Comparison of ENCODE assay signal across 8 cellular contexts in genomic region chr7:150383710-150384397, GRCh38. TPM values are rescaled to one million over a fixed set of nuclear protein-coding genes. Genes with fewer than 3 reads are reported as not detected.
DNase-seq lines count a peak whose midpoint lies in the region; ATAC-seq and TF ChIP-seq lines count a peak whose summit lies in the region.

No MANE protein-coding gene starts in this region.

- no peaks in the 10 kb centered on the region for H3K27me3 Mint-ChIP-seq in type B pancreatic cell
- no peaks in the 10 kb centered on the region for H3K27me3 Mint-ChIP-seq in activated T-cell treated with anti-CD3 and anti-CD28 coated beads, Interleukin-2, amount 50 U/mL, for 24 hours

- H3K4me1 ChIP-seq in cardiac muscle cell (ENCODE audit: low read depth) (peaks cover 28% of the 10 kb centered on the region), right atrium auricular region (peaks cover 0 to 34% of the 10 kb centered on the region in 2 donors)

- H3K4me3 ChIP-seq in cardiac muscle cell (no peak overlapping the region), right atrium auricular region (no peak overlapping the region), WERI-Rb-1 (ENCODE audit: low read depth, low read length) (peak overlapping the region; percentile 32)

- peak overlapping the region; percentile 72 for H3K27ac Mint-ChIP-seq in type B pancreatic cell
- no peak overlapping the region for H3K27ac Mint-ChIP-seq in activated T-cell treated with anti-CD3 and anti-CD28 coated beads, Interleukin-2, amount 50 U/mL, for 24 hours

- no peaks in the 10 kb centered on the region for H3K36me3 Mint-ChIP-seq in type B pancreatic cell
- peaks cover 7% of the 10 kb centered on the region for H3K36me3 Mint-ChIP-seq in activated T-cell treated with anti-CD3 and anti-CD28 coated beads, Interleukin-2, amount 50 U/mL, for 24 hours (ENCODE audit: low read depth)

- H3K27me3 ChIP-seq in cardiac muscle cell = no peaks in the 10 kb centered on the region
- H3K27me3 ChIP-seq in right atrium auricular region = no peaks in the 10 kb centered on the region
- no peaks in the 10 kb centered on the region for H3K27me3 ChIP-seq in WERI-Rb-1 (ENCODE audit: insufficient read depth, low read depth, severe bottlenecking)

- no peaks in the 10 kb centered on the region for H3K9me3 Mint-ChIP-seq in type B pancreatic cell
- H3K9me3 Mint-ChIP-seq in activated T-cell treated with anti-CD3 and anti-CD28 coated beads, Interleukin-2, amount 50 U/mL, for 24 hours = no peaks in the 10 kb centered on the region

- H3K4me1 Mint-ChIP-seq in type B pancreatic cell (ENCODE audit: unreplicated experiment) = peaks cover 64% of the 10 kb centered on the region
- peaks cover 18% of the 10 kb centered on the region for H3K4me1 Mint-ChIP-seq in activated T-cell treated with anti-CD3 and anti-CD28 coated beads, Interleukin-2, amount 50 U/mL, for 24 hours (ENCODE audit: low read depth)

- TF ChIP-seq CTCF in cardiac muscle cell (IDR thresholded peaks at IDR 0.05; ENCODE audit: low read depth, low read length) (no peak), right atrium auricular region (IDR thresholded peaks at IDR 0.05) (no peak), WERI-Rb-1 (IDR thresholded peaks at IDR 0.05; ENCODE audit: low read depth, low read length) (peak; percentile 39), type B pancreatic cell (conservative IDR thresholded peaks at IDR 0.05) (peak; percentile 48)

- no peaks in the 10 kb centered on the region for H3K9me3 ChIP-seq in cardiac muscle cell (ENCODE audit: low read depth)
- no peaks in the 10 kb centered on the region for H3K9me3 ChIP-seq in right atrium auricular region
- no peaks in the 10 kb centered on the region for H3K9me3 ChIP-seq in WERI-Rb-1 (ENCODE audit: severe bottlenecking)

- no peak for ATAC-seq in HG03342 (IDR thresholded peaks at IDR 0.05; ENCODE audit: unreplicated experiment)
- ATAC-seq in GM21423 (IDR thresholded peaks at IDR 0.05; ENCODE audit: unreplicated experiment) = no peak

- DNase-seq in cardiac muscle cell (ENCODE audit: low read depth in 1 of 2, low spot score in 1 of 2) = peak in 1 of 2 donors; percentile 90
- DNase-seq in right atrium auricular region (ENCODE audit: low spot score) = no peak
- DNase-seq in WERI-Rb-1 = peak; percentile 100
- DNase-seq in left kidney (ENCODE audit: low read depth, low spot score) = peak; percentile 97
- DNase-seq in type B pancreatic cell (ENCODE audit: extremely low spot score, unreplicated experiment) = peak; percentile 84
- no peak for DNase-seq in activated T-cell treated with anti-CD3 and anti-CD28 coated beads, Interleukin-2, amount 50 U/mL, for 24 hours

- H3K36me3 ChIP-seq in cardiac muscle cell (no peaks in the 10 kb centered on the region), right atrium auricular region (no peaks in the 10 kb centered on the region), WERI-Rb-1 (peaks cover 6% of the 10 kb centered on the region)

- H3K27ac ChIP-seq in cardiac muscle cell (peak overlapping the region; percentile 84), right atrium auricular region (no peak overlapping the region), WERI-Rb-1 (peak overlapping the region; percentile 97)

- H3K4me3 Mint-ChIP-seq in type B pancreatic cell = peak overlapping the region; percentile 25
- no peak overlapping the region for H3K4me3 Mint-ChIP-seq in activated T-cell treated with anti-CD3 and anti-CD28 coated beads, Interleukin-2, amount 50 U/mL, for 24 hours

RNA-seq across cellular contexts. Expression of gene ZNF775, which starts 4.7 kb away (rescaled TPM):
- 31.7 and 34.3 TPM in 2 replicates for total RNA-seq in cardiac muscle cell
- 29.7 and 40.1 TPM in 2 replicates for polyA plus RNA-seq in cardiac muscle cell
- 1 to 10 TPM; 4.1 to 6.2 TPM for total RNA-seq in right atrium auricular region
- total RNA-seq in type B pancreatic cell (ENCODE audit: low replicate concordance) = 6.9 and 12.3 TPM in 2 replicates

RNA-seq across cellular contexts. Expression of gene REPIN1, which starts 15.2 kb away (rescaled TPM):
- total RNA-seq in cardiac muscle cell = 222 and 270 TPM in 2 replicates
- polyA plus RNA-seq in cardiac muscle cell = 185 and 224 TPM in 2 replicates
- 100 to 1,000 TPM in 1 of 2 donors, 10 to 100 TPM in 1; 100.0 to 110 TPM for total RNA-seq in right atrium auricular region
- total RNA-seq in type B pancreatic cell (ENCODE audit: low replicate concordance) = 142 and 154 TPM in 2 replicates

RNA-seq across cellular contexts. Expression of gene RARRES2, which starts 42.4 kb away (rescaled TPM):
- 4.2 and 5.5 TPM in 2 replicates for total RNA-seq in cardiac muscle cell
- 5.7 and 8.3 TPM in 2 replicates for polyA plus RNA-seq in cardiac muscle cell
- total RNA-seq in right atrium auricular region = 100 to 1,000 TPM; 105 to 197 TPM
- 16.3 and 109 TPM in 2 replicates for total RNA-seq in type B pancreatic cell (ENCODE audit: low replicate concordance)

Comparison
In these comparisons a context has a peak if more than half of its experiments do, and no peak if none do; other contexts are left out.
1. H3K27ac ChIP-seq: peak in cardiac muscle cell (single experiment) and WERI-Rb-1 (single experiment); none in right atrium auricular region (0 of 2).
2. DNase-seq: peak in WERI-Rb-1 (single experiment), left kidney (single experiment) and type B pancreatic cell (single experiment); none in right atrium auricular region (single experiment) and activated T-cell treated with anti-CD3 and anti-CD28 coated beads, Interleukin-2, amount 50 U/mL, for 24 hours (single experiment).
3. CTCF ChIP-seq: peak in WERI-Rb-1 (single experiment) and type B pancreatic cell (single experiment); none in cardiac muscle cell (single experiment) and right atrium auricular region (0 of 2).